ENCODE assay signal across 8 cellular contexts in genomic region chr6:27478706-27479318, GRCh38. TPM values are rescaled to one million over a fixed set of nuclear protein-coding genes. Genes with fewer than 3 reads are reported as not detected.
DNase-seq lines count a peak whose midpoint lies in the region; ATAC-seq and TF ChIP-seq lines count a peak whose summit lies in the region.

No MANE protein-coding gene starts in this region.

- H3F3A ChIP-seq in MM.1S (ENCODE audit: insufficient read depth, low read length) = peaks cover 22% of the 10 kb centered on the region

- no TSS peak for BruUV-seq in HCT116 (replicated peaks; lab: Mats Ljungman, UMichigan)

- no peaks in the 10 kb centered on the region for H3K79me2 ChIP-seq in HCT116 (ENCODE audit: insufficient read depth, low read length)
- H3K79me2 ChIP-seq in MM.1S (ENCODE audit: low read length) = no peaks in the 10 kb centered on the region
- no peaks in the 10 kb centered on the region for H3K79me2 ChIP-seq in osteoblast (ENCODE audit: insufficient read depth, low read length)

- CTCF ChIA-PET in HCT116 (lab: Charles Lee) = interaction anchor here (1.2 kb wide), 1 partner anchor 273 kb away, joined by 4 read pairs; no protein-coding TSS in a partner anchor

- H3K27ac ChIP-seq in HCT116 (ENCODE audit: low read depth, low read length) (peak overlapping the region; percentile 58), MM.1S (ENCODE audit: low read length) (peak overlapping the region; percentile 98), osteoblast (ENCODE audit: low read depth, low read length) (peak overlapping the region; percentile 95), thoracic aorta (peak overlapping the region; percentile 93 to 98)

- H4K20me1 ChIP-seq in HCT116 (ENCODE audit: insufficient read depth) = no peaks in the 10 kb centered on the region; the same call in 1 of the 2 replicates
- no peaks in the 10 kb centered on the region for H4K20me1 ChIP-seq in MM.1S (ENCODE audit: insufficient read depth, low read length)
- H4K20me1 ChIP-seq in osteoblast (ENCODE audit: insufficient read depth, low read length) = no peaks in the 10 kb centered on the region

- H3K9ac ChIP-seq in ES-I3 (ENCODE audit: low read depth, low read length) (peak overlapping the region; percentile 74), HCT116 (ENCODE audit: low read length) (peak overlapping the region; percentile 65), MM.1S (ENCODE audit: low read length) (peak overlapping the region; percentile 92)

- no peak for TF ChIP-seq POLR2A in HCT116 (IDR thresholded peaks at IDR 0.05; ENCODE audit: borderline replicate concordance, extremely low read depth, insufficient read depth, insufficient read length)

- POLR2A ChIA-PET in HCT116 (lab: Charles Lee) = interaction anchor here (0.5 to 1.9 kb wide), 2 partner anchors 21 to 274 kb away, joined by 3 to 4 read pairs; no protein-coding TSS in a partner anchor

- ATAC-seq in HCT116 (peak; percentile 84), thoracic aorta (ENCODE audit: insufficient number of reproducible peaks, low FRiP score, low read depth) (peak; percentile 81)

- TF ChIP-seq CTCF in HCT116 (IDR thresholded peaks at IDR 0.05 in 2 of 3, conservative IDR thresholded peaks at IDR 0.05 in 1 of 3; ENCODE audit: borderline replicate concordance in 1 of 3, insufficient read depth in 1 of 3, low read depth in 2 of 3, low read length in 2 of 3) (no peak), MM.1S (IDR thresholded peaks at IDR 0.05; ENCODE audit: low read length) (no peak), osteoblast (IDR thresholded peaks at IDR 0.05; ENCODE audit: extremely low read depth, low read depth, low read length) (no peak), thoracic aorta (IDR thresholded peaks at IDR 0.05) (no peak)

- H3K9me2 ChIP-seq in HCT116 (ENCODE audit: insufficient read depth) (no peaks in the 10 kb centered on the region), MM.1S (replicated peaks; ENCODE audit: insufficient read depth, low read length) (no peaks in the 10 kb centered on the region)

- DNase-seq in HCT116 (ENCODE audit: low read depth, low spot score) (peak; percentile 73), MM.1S (peak; percentile 83), SK-MEL-5 (ENCODE audit: low read depth, low spot score) (peak; percentile 97), glomerular endothelial cell (ENCODE audit: extremely low read depth, low read depth, low spot score) (peak; percentile 78), osteoblast (ENCODE audit: insufficient read length, low spot score, missing footprints) (peak; percentile 88), thoracic aorta (ENCODE audit: low spot score) (peak; percentile 79)
- peak; percentile 86 for DNase-seq in activated naive CD4-positive, alpha-beta T cell treated with anti-CD3 and anti-CD28 coated beads, Interleukin-2, amount 50 U/mL, for 16 hours

- RAD21 ChIA-PET in HCT116 (lab: Charles Lee; ENCODE audit: low non-redundant PET in 1 of 2, low total read pairs in 2 of 2, uncharacterized antibody in 2 of 2, unreplicated experiment in 2 of 2) = no interaction called here

- H2AFZ ChIP-seq in HCT116 (ENCODE audit: low read depth, low read length, poor library complexity, severe bottlenecking) (peak overlapping the region; percentile 76), MM.1S (ENCODE audit: low read length) (peak overlapping the region; percentile 86), osteoblast (ENCODE audit: low read length) (peak overlapping the region; percentile 90)

- TF ChIP-seq RAD21 in HCT116 (IDR thresholded peaks at IDR 0.05; ENCODE audit: low read depth) = peak; percentile 17; the same call in 1 of the 2 replicates

- peak overlapping the region; percentile 57 to 67 for H3K4me3 ChIP-seq in HCT116 (replicated peaks in 1 of 2; ENCODE audit: low read depth in 1 of 2, low read length in 2 of 2)
- H3K4me3 ChIP-seq in MM.1S (ENCODE audit: low read length) = peak overlapping the region; percentile 83
- H3K4me3 ChIP-seq in osteoblast (ENCODE audit: insufficient read depth, low read length) = peak overlapping the region; percentile 78
- H3K4me3 ChIP-seq in thoracic aorta = peak overlapping the region; percentile 84

- H3K9me3 ChIP-seq in ES-I3 (ENCODE audit: control insufficient read depth, insufficient read depth, low read length) (no peaks in the 10 kb centered on the region), HCT116 (ENCODE audit: control insufficient read depth in 1 of 2, insufficient read depth in 1 of 2, low read depth in 1 of 2, low read length in 2 of 2) (no peaks in the 10 kb centered on the region), MM.1S (replicated peaks; ENCODE audit: insufficient read depth, low read length) (no peaks in the 10 kb centered on the region), osteoblast (ENCODE audit: low read depth, low read length) (no peaks in the 10 kb centered on the region), thoracic aorta (no peaks in the 10 kb centered on the region)

- H3K27me3 ChIP-seq in HCT116 (ENCODE audit: insufficient read depth, low read length) (no peaks in the 10 kb centered on the region), MM.1S (replicated peaks; ENCODE audit: insufficient read depth, low read length) (no peaks in the 10 kb centered on the region), osteoblast (ENCODE audit: insufficient read depth, low read length) (no peaks in the 10 kb centered on the region), thoracic aorta (replicated peaks; ENCODE audit: insufficient read depth) (no peaks in the 10 kb centered on the region)

- peaks cover 4% of the 10 kb centered on the region; the same call in 1 of the 2 replicates for H3K4me1 ChIP-seq in ES-I3 (ENCODE audit: insufficient read depth, low read length)
- peaks cover 6 to 15% of the 10 kb centered on the region in 2 experiments; a peak in 3 of 4 replicates for H3K4me1 ChIP-seq in HCT116 (ENCODE audit: control insufficient read depth in 1 of 2, insufficient read depth in 2 of 2, low read length in 2 of 2)
- peaks cover 6% of the 10 kb centered on the region for H3K4me1 ChIP-seq in MM.1S (ENCODE audit: low read length)
- peaks cover 15% of the 10 kb centered on the region for H3K4me1 ChIP-seq in osteoblast (ENCODE audit: insufficient read depth, low read length)
- peaks cover 4 to 9% of the 10 kb centered on the region in 2 donors for H3K4me1 ChIP-seq in thoracic aorta (ENCODE audit: control insufficient read depth in 1 of 2, low read depth in 2 of 2)

- H3K36me3 ChIP-seq in ES-I3 (ENCODE audit: insufficient read depth, low read length) (no peaks in the 10 kb centered on the region), HCT116 (ENCODE audit: control insufficient read depth in 1 of 2, insufficient read depth in 2 of 2, low read length in 2 of 2) (0 out of 4 replicates have a peak, but pooled peaks cover 0 to 4% of the 10 kb centered on the region in 2 experiments), MM.1S (replicated peaks; ENCODE audit: insufficient read depth, low read length) (no peaks in the 10 kb centered on the region), osteoblast (ENCODE audit: insufficient read depth, low read length) (no peaks in the 10 kb centered on the region), thoracic aorta (no peaks in the 10 kb centered on the region)

- intact Hi-C loops in HCT116 (cut with micrococcal nuclease) = loop anchor here (2.0 to 10.0 kb wide), 2 partner anchors 248 to 1154 kb away; no protein-coding TSS in a partner anchor

- H3K4me2 ChIP-seq in HCT116 (ENCODE audit: low read length) = peak overlapping the region; percentile 74
- H3K4me2 ChIP-seq in MM.1S (ENCODE audit: low read depth, low read length) = peak overlapping the region; percentile 92
- H3K4me2 ChIP-seq in osteoblast (ENCODE audit: insufficient read depth, low read length) = peak overlapping the region; percentile 100

- in situ Hi-C loops in SK-MEL-5 (cut with HindIII; ENCODE audit: low pct_unique_long_range_greater_than_20kb, low sequenced_read_pairs) = no loop called here

TF ChIP-seq in HCT116, 20 proteins besides CTCF, POLR2A, EP300 and RAD21 (continues in another document):
- TF ChIP-seq POLR2AphosphoS5 (IDR thresholded peaks at IDR 0.05; ENCODE audit: low read depth, low read length) (peak; percentile 40; the same call in 1 of the 2 replicates), FOSL1 (IDR thresholded peaks at IDR 0.05; ENCODE audit: low read depth) (no peak; the same call in 1 of the 2 replicates), ELF1 (IDR thresholded peaks at IDR 0.05; ENCODE audit: borderline replicate concordance, low read depth) (no peak), CEBPB (IDR thresholded peaks at IDR 0.05; ENCODE audit: low read depth) (no peak; the same call in 1 of the 2 replicates), SRF (IDR thresholded peaks at IDR 0.05; ENCODE audit: low read depth) (no peak), EGR1 (IDR thresholded peaks at IDR 0.05; ENCODE audit: low read depth) (no peak), ZNF274 (IDR thresholded peaks at IDR 0.05; ENCODE audit: low read depth, low read length) (no peak), ATF3 (IDR thresholded peaks at IDR 0.05) (peak; percentile 97), SP1 (IDR thresholded peaks at IDR 0.05; ENCODE audit: low read depth) (no peak; the same call in 1 of the 2 replicates), ZBTB33 (IDR thresholded peaks at IDR 0.05; ENCODE audit: extremely low read depth, insufficient replicate concordance, low read length) (no peak)

RNA-seq across cellular contexts. Expression of gene ZNF184, which starts 5.9 kb away (rescaled TPM):
- total RNA-seq in HCT116 (2021; ENCODE audit: unreplicated experiment) = 9.4 TPM
- 2.5 and 3.9 TPM in 2 replicates for polyA plus RNA-seq in HCT116 (2012)
- total RNA-seq in SK-MEL-5 (2014; rRNA removed; shearing (Covaris generic)) = 16.4 and 16.6 TPM in 2 replicates
- polyA plus RNA-seq in SK-MEL-5 (2015; cell fraction: cytosol; rRNA removed) = 3.5 and 4.0 TPM in 2 replicates
- 7.9 and 8.0 TPM in 2 replicates for polyA plus RNA-seq in SK-MEL-5 (2015; cell fraction: nucleus; rRNA removed)
- total RNA-seq in glomerular endothelial cell = 4.6 and 6.1 TPM in 2 replicates
- total RNA-seq in osteoblast = 9.8 and 10.0 TPM in 2 replicates
- 1 to 10 TPM; 3.4 to 5.0 TPM for total RNA-seq in thoracic aorta

Comparison
In these comparisons a context has a peak if more than half of its experiments do, and no peak if none do; other contexts are left out.
1. Peak in every context shown above with its lines: DNase-seq, ATAC-seq, H3K4me3 ChIP-seq and H3K27ac ChIP-seq.